ENCODE assay signal across 11 cellular contexts in genomic region chr11:67264886-67265632, GRCh38. TPM values are rescaled to one million over a fixed set of nuclear protein-coding genes. Genes with fewer than 3 reads are reported as not detected.
DNase-seq lines count a peak whose midpoint lies in the region; ATAC-seq and TF ChIP-seq lines count a peak whose summit lies in the region.
"Had no signal": no experiment of that assay in that cellular context is flagged by ENCODE, and none has a peak within 500 bp of the region (broad histone marks: within the 10 kb centered on the region; RNA-seq: fewer than 3 reads in every experiment).

No MANE protein-coding gene starts in this region.

- H3K9me3 Mint-ChIP-seq in T-helper 1 cell treated with Interleukin-12 subunit alpha and Interleukin-12 subunit beta and Interleukin-4 antibody, amounts not matched to agents 30 μg/mL and 1 μg/mL, for 36 hours, result no peaks in the 10 kb centered on the region
- H3K9me3 Mint-ChIP-seq in WTC11 (no peaks in the 10 kb centered on the region), endothelial cell (ENCODE audit: unreplicated experiment) (no peaks in the 10 kb centered on the region)

- no peaks in the 10 kb centered on the region for H3K27me3 Mint-ChIP-seq in T-helper 1 cell treated with Interleukin-12 subunit alpha and Interleukin-12 subunit beta and Interleukin-4 antibody, amounts not matched to agents 30 μg/mL and 1 μg/mL, for 36 hours (ENCODE audit: low read depth)
- H3K27me3 Mint-ChIP-seq in WTC11 (ENCODE audit: low read depth), result peaks cover 30% of the 10 kb centered on the region
- H3K27me3 Mint-ChIP-seq in endothelial cell (ENCODE audit: unreplicated experiment), result peaks cover 18% of the 10 kb centered on the region

- CTCF ChIA-PET in WTC11 (lab: Charles Lee), result interaction anchor here (1.0 to 4.6 kb wide), 3 partner anchors 12 to 52 kb away, joined by 3 to 122 read pairs (median 4); partner anchors contain the start of gene SSH3

- POLR2A ChIA-PET in WTC11 (lab: Charles Lee), result no interaction called here

- intact Hi-C loops in sciatic nerve (cut with DNase I), result no loop called here

- H3K36me3 Mint-ChIP-seq in T-helper 1 cell treated with Interleukin-12 subunit alpha and Interleukin-12 subunit beta and Interleukin-4 antibody, amounts not matched to agents 30 μg/mL and 1 μg/mL, for 36 hours (ENCODE audit: low read depth), result peaks cover 29% of the 10 kb centered on the region
- no peaks in the 10 kb centered on the region for H3K36me3 Mint-ChIP-seq in WTC11
- peaks cover 9% of the 10 kb centered on the region for H3K36me3 Mint-ChIP-seq in endothelial cell (ENCODE audit: low read depth, unreplicated experiment)

- no peak for DNase-seq in T-helper 1 cell
- DNase-seq in WTC11 (ENCODE audit: low spot score), result no peak
- DNase-seq in endothelial cell (ENCODE audit: low spot score), result no peak
- peak; percentile 58 for DNase-seq in sciatic nerve (ENCODE audit: low spot score)
- no peak for DNase-seq in HCEC 1CT
- DNase-seq in AG08396 (ENCODE audit: low spot score), result no peak
- DNase-seq: erythroblast, NCI-H2171, transverse colon had no signal

- ATAC-seq in WTC11 (no peak), sciatic nerve (no peak), HG02642 (IDR thresholded peaks at IDR 0.05; ENCODE audit: poor library complexity, unreplicated experiment) (no peak)

- peak overlapping the region; percentile 81 for H3K4me3 Mint-ChIP-seq in T-helper 1 cell treated with Interleukin-12 subunit alpha and Interleukin-12 subunit beta and Interleukin-4 antibody, amounts not matched to agents 30 μg/mL and 1 μg/mL, for 36 hours
- H3K4me3 Mint-ChIP-seq in WTC11, result peak overlapping the region; percentile 70
- H3K4me3 Mint-ChIP-seq in endothelial cell (ENCODE audit: unreplicated experiment), result peak overlapping the region; percentile 94

- peak overlapping the region; percentile 88 for H3K27ac Mint-ChIP-seq in T-helper 1 cell treated with Interleukin-12 subunit alpha and Interleukin-12 subunit beta and Interleukin-4 antibody, amounts not matched to agents 30 μg/mL and 1 μg/mL, for 36 hours
- H3K27ac Mint-ChIP-seq in WTC11, result no peak overlapping the region
- H3K27ac Mint-ChIP-seq in endothelial cell (ENCODE audit: unreplicated experiment), result peak overlapping the region; percentile 88

- H3K4me1 Mint-ChIP-seq in T-helper 1 cell treated with Interleukin-12 subunit alpha and Interleukin-12 subunit beta and Interleukin-4 antibody, amounts not matched to agents 30 μg/mL and 1 μg/mL, for 36 hours (ENCODE audit: low read depth), result peaks cover 59% of the 10 kb centered on the region
- peaks cover 40% of the 10 kb centered on the region for H3K4me1 Mint-ChIP-seq in WTC11
- peaks cover 47% of the 10 kb centered on the region for H3K4me1 Mint-ChIP-seq in endothelial cell (ENCODE audit: unreplicated experiment)

- no peak for TF ChIP-seq CTCF in WTC11 (IDR thresholded peaks at IDR 0.05)
- no peak for TF ChIP-seq CTCF in endothelial cell (IDR thresholded peaks at IDR 0.05; ENCODE audit: unreplicated experiment)

TF ChIP-seq in WTC11, 78 proteins besides CTCF, POLR2A, EP300 and RAD21 (continues in another document):
- TF ChIP-seq ZBTB21 (CRISPR knock-in tag; IDR thresholded peaks at IDR 0.05; ENCODE audit: borderline replicate concordance), result no peak
- no peak for TF ChIP-seq KAT7 (CRISPR knock-in tag; IDR thresholded peaks at IDR 0.05; ENCODE audit: borderline replicate concordance)
- TF ChIP-seq USF1 (CRISPR knock-in tag; IDR thresholded peaks at IDR 0.05), result no peak
- no peak for TF ChIP-seq HMGXB4 (CRISPR knock-in tag; IDR thresholded peaks at IDR 0.05)
- no peak for TF ChIP-seq STAT6 (CRISPR knock-in tag; conservative IDR thresholded peaks at IDR 0.05; ENCODE audit: low read depth)
- no peak for TF ChIP-seq IRF1 (CRISPR knock-in tag; IDR thresholded peaks at IDR 0.05)
- no peak for TF ChIP-seq ATF2 (CRISPR knock-in tag; IDR thresholded peaks at IDR 0.05; ENCODE audit: borderline replicate concordance, low read depth)
- no peak for TF ChIP-seq MYBL2 (CRISPR knock-in tag; IDR thresholded peaks at IDR 0.05)
- TF ChIP-seq CREM (CRISPR knock-in tag; IDR thresholded peaks at IDR 0.05), result no peak
- TF ChIP-seq ZNF425 (CRISPR knock-in tag; conservative IDR thresholded peaks at IDR 0.05), result no peak
- no peak for TF ChIP-seq SMAD4 (CRISPR knock-in tag; IDR thresholded peaks at IDR 0.05)

RNA-seq across cellular contexts. Expression of gene GRK2, which starts 1.2 kb away (rescaled TPM):
- total RNA-seq in WTC11 (2021), result 59.4 to 68.1 TPM (median 61.4 TPM) in 3 replicates
- total RNA-seq in endothelial cell (ENCODE audit: unreplicated experiment), result 92.7 TPM
- total RNA-seq in sciatic nerve, result 61.7 TPM

RNA-seq across cellular contexts. Expression of gene ANKRD13D, which starts 24.0 kb away (rescaled TPM):
- total RNA-seq in WTC11 (2021) (36.8 to 55.5 TPM (median 42.4 TPM) in 3 replicates), endothelial cell (ENCODE audit: unreplicated experiment) (65.1 TPM), sciatic nerve (69.7 TPM)

RNA-seq across cellular contexts. Expression of gene SSH3, which starts 38.3 kb away (rescaled TPM):
- total RNA-seq in WTC11 (2021), result 34.8 to 43.4 TPM (median 42.3 TPM) in 3 replicates
- total RNA-seq in endothelial cell (ENCODE audit: unreplicated experiment), result 7.3 TPM
- total RNA-seq in sciatic nerve, result 40.7 TPM
